Comparison of ENCODE assay signal across 23 cellular contexts in the genomic region with DNA sequence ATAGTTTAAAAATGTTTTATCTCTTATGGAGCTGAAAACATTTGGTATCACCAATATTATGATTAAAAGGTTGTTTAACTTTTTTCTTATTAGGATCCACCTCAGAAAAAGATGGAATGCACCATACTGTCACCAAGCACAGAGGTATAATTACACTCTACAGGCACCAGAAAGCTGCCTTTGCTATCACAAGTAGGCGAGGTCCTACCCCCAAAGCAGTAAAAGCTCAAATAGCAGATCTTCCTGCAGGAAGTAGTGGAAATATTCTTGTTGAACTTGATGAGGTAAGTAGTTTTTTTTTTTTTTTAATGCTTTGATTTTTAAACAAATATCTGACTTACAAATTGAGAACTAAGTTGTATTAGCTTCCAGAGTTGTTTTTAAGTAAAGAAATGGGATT.
"Had no signal": no experiment of that assay in that cellular context is flagged by ENCODE, and none has a peak within 500 bp of the region (broad histone marks: within the 10 kb centered on the region; RNA-seq: fewer than 3 reads in every experiment).

No MANE protein-coding gene starts in this region.

- ATAC-seq: foreskin keratinocyte, gastroesophageal sphincter, heart left ventricle, left lung, left ventricle myocardium superior, lower lobe of right lung had no signal

- DNase-seq: colonic mucosa; cortex of kidney; dorsolateral prefrontal cortex; effector CD4-positive, alpha-beta T cell; effector memory CD4-positive, alpha-beta T cell; foreskin keratinocyte; heart left ventricle; hypothalamus; immature natural killer cell; islet precursor cell; kidney; kidney glomerular epithelial cell; left lung; left ventricle myocardium superior; lower lobe of right lung; mammary epithelial cell; mesendoderm; midbrain; naive B cell had no signal

- H3K27ac Mint-ChIP-seq: dendritic cell treated with granulocyte-macrophage colony-stimulating factor and Interleukin-4, amounts not matched to agents 40 ng/mL and 50 ng/mL, for 4 days; memory B cell had no signal

- H3K4me1 ChIP-seq: colonic mucosa, esophagus muscularis mucosa, foreskin keratinocyte, gastroesophageal sphincter, heart left ventricle, left lung, lower lobe of right lung had no signal

- H3K27ac ChIP-seq: colonic mucosa, dorsolateral prefrontal cortex, esophagus muscularis mucosa, foreskin keratinocyte, gastroesophageal sphincter, heart left ventricle, left lung, lower lobe of right lung had no signal

- H3K27me3 ChIP-seq: colonic mucosa, dorsolateral prefrontal cortex, esophagus muscularis mucosa, foreskin keratinocyte, gastroesophageal sphincter, heart left ventricle, left lung had no signal

- H3K4me3 ChIP-seq: colonic mucosa, dorsolateral prefrontal cortex, esophagus muscularis mucosa, gastroesophageal sphincter, heart left ventricle, left lung, lower lobe of right lung had no signal

- H3K4me3 Mint-ChIP-seq: dendritic cell treated with granulocyte-macrophage colony-stimulating factor and Interleukin-4, amounts not matched to agents 40 ng/mL and 50 ng/mL, for 4 days; immature natural killer cell; memory B cell; naive B cell had no signal

- H3K27me3 Mint-ChIP-seq: dendritic cell treated with granulocyte-macrophage colony-stimulating factor and Interleukin-4, amounts not matched to agents 40 ng/mL and 50 ng/mL, for 4 days; memory B cell; naive B cell had no signal

- H3K9me3 Mint-ChIP-seq: dendritic cell treated with granulocyte-macrophage colony-stimulating factor and Interleukin-4, amounts not matched to agents 40 ng/mL and 50 ng/mL, for 4 days; immature natural killer cell; memory B cell; naive B cell had no signal

- H3K9me3 ChIP-seq: colonic mucosa, esophagus muscularis mucosa, gastroesophageal sphincter, heart left ventricle, left lung, lower lobe of right lung had no signal

- H3K4me1 Mint-ChIP-seq: memory B cell had no signal
